1 cellular context compared by ENCODE assay signal in genomic region chr10:67629461-67629971, GRCh38.
TF ChIP-seq lines count a peak whose summit lies in the region.

No MANE protein-coding gene starts in this region.

TF ChIP-seq in GM12878, 131 proteins besides CTCF, POLR2A, EP300 and RAD21 (continued from another document):
- TF ChIP-seq NFIC (IDR thresholded peaks at IDR 0.05; ENCODE audit: low read depth, low read length) (peak; percentile 65; the same call in 1 of the 2 replicates), ZNF274 (IDR thresholded peaks at IDR 0.05; ENCODE audit: insufficient read depth, insufficient read length) (no peak), EED (IDR thresholded peaks at IDR 0.05; ENCODE audit: low read depth) (peak; percentile 82), IRF5 (IDR thresholded peaks at IDR 0.05; ENCODE audit: borderline replicate concordance) (no peak), HCFC1 (IDR thresholded peaks at IDR 0.05; ENCODE audit: low read length) (no peak), MTA2 (IDR thresholded peaks at IDR 0.05; ENCODE audit: low read depth) (peak; percentile 52; the same call in 1 of the 2 replicates), CREM (IDR thresholded peaks at IDR 0.05; ENCODE audit: low read depth) (0 out of 2 replicates have a peak, but pooled peaks have one; percentile 11), KLF5 (IDR thresholded peaks at IDR 0.05; ENCODE audit: partially characterized antibody) (no peak), IRF4 (IDR thresholded peaks at IDR 0.05; ENCODE audit: low read depth, low read length) (no peak), RUNX3 (IDR thresholded peaks at IDR 0.05; ENCODE audit: low read length) (peak; percentile 53), FOXM1 (IDR thresholded peaks at IDR 0.05; ENCODE audit: low read depth, low read length) (peak; percentile 10; the same call in 1 of the 2 replicates), SPI1 (IDR thresholded peaks at IDR 0.05; ENCODE audit: borderline replicate concordance, insufficient read depth, low read depth, low read length) (no peak), NR2C2 (IDR thresholded peaks at IDR 0.05; ENCODE audit: borderline replicate concordance, control insufficient read depth, insufficient read length, low read depth) (no peak), BMI1 (IDR thresholded peaks at IDR 0.05; ENCODE audit: borderline replicate concordance) (no peak)
- TF ChIP-seq, protein P1, sequence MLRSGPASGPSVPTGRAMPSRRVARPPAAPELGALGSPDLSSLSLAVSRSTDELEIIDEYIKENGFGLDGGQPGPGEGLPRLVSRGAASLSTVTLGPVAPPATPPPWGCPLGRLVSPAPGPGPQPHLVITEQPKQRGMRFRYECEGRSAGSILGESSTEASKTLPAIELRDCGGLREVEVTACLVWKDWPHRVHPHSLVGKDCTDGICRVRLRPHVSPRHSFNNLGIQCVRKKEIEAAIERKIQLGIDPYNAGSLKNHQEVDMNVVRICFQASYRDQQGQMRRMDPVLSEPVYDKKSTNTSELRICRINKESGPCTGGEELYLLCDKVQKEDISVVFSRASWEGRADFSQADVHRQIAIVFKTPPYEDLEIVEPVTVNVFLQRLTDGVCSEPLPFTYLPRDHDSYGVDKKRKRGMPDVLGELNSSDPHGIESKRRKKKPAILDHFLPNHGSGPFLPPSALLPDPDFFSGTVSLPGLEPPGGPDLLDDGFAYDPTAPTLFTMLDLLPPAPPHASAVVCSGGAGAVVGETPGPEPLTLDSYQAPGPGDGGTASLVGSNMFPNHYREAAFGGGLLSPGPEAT (IDR thresholded peaks at IDR 0.05; ENCODE audit: low read depth), result peak; percentile 45; the same call in 1 of the 2 replicates
- TF ChIP-seq, protein P2, sequence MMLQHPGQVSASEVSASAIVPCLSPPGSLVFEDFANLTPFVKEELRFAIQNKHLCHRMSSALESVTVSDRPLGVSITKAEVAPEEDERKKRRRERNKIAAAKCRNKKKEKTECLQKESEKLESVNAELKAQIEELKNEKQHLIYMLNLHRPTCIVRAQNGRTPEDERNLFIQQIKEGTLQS (IDR thresholded peaks at IDR 0.05; ENCODE audit: borderline replicate concordance, extremely low read depth, low read depth, low read length), result no peak
